ENCODE assay signal across 16 cellular contexts in the genomic region with DNA sequence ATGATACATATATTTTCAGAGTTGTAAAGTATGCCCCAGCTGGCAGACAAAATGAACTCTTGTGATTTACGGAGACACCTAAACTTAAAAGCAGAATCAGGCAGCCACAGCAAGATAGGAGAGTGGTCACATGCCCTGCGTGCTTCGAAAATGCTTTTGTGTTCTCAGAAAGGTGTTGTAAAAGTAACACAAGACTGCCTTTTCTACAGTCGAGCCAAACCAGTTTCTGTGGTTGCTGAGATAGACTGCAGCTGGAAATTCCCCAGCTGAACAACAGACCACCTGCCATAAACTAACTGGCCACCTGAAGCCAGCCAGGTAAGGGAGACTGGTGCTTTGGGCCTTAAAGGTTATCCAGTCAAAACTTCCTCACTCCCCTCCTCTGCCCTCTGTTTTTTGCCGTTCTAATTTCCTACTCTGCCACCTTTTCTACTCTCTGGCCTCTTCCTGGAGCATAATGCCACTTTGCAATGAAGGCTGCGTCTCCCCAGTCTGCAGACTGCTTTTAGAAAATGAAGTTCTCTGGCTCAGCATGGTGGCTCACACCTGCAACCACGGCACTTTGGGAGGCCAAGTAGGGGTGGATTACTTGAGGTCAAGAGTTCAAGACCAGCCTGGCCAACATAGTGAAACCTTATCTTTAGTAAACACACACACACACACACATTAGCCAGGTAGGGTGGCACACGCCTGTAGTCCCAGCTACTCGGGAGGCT.
"Had no signal": no experiment of that assay in that cellular context is flagged by ENCODE, and none has a peak within 500 bp of the region (broad histone marks: within the 10 kb centered on the region; RNA-seq: fewer than 3 reads in every experiment).

No MANE protein-coding gene starts in this region.

- H3K36me3 ChIP-seq: stomach had no signal

- DNase-seq: activated CD4-positive, alpha-beta T cell treated with anti-CD3 and anti-CD28 coated beads, Interleukin-2, amount 10 ng/mL, durations not matched to agents 24 days and 14 days; activated CD4-positive, CD25-positive, alpha-beta regulatory T cell; activated CD8-positive, alpha-beta memory T cell treated with anti-CD3 and anti-CD28 coated beads, Interleukin-2, amount 50 U/mL, for 4 hours; activated CD8-positive, alpha-beta T cell treated with anti-CD3 and anti-CD28 coated beads, Interleukin-2, amount 10 ng/mL, durations not matched to agents 7 days and 5 days; activated gamma-delta T cell treated with Interleukin-2 at 50 U/mL for 16 hours; activated naive CD8-positive, alpha-beta T cell treated with anti-CD3 and anti-CD28 coated beads for 36 hours; amygdala; body of pancreas; central memory CD4-positive, alpha-beta T cell; foreskin keratinocyte; left colon; stimulated activated CD4-positive, alpha-beta T cell treated with anti-CD3 and anti-CD28 coated beads, Interleukin-2, amount 100 ng/mL, for 24 hours; stomach; testis had no signal

- ATAC-seq: activated CD8-positive, alpha-beta T cell treated with anti-CD3 and anti-CD28 coated beads, Interleukin-2, amount 10 ng/mL, durations not matched to agents 7 days and 5 days; body of pancreas; foreskin keratinocyte; left colon had no signal

- H3K27ac ChIP-seq: body of pancreas, coronary artery, foreskin keratinocyte, stomach, testis had no signal

- H3K9me3 ChIP-seq: body of pancreas, testis had no signal

- H3K27me3 ChIP-seq: body of pancreas, foreskin keratinocyte, stomach, testis had no signal

- H3K4me1 ChIP-seq: body of pancreas, foreskin keratinocyte, stomach, testis had no signal

- H3K4me3 ChIP-seq: body of pancreas, coronary artery, lung, stomach, testis had no signal
